8 cellular contexts compared by ENCODE assay signal in the genomic region with DNA sequence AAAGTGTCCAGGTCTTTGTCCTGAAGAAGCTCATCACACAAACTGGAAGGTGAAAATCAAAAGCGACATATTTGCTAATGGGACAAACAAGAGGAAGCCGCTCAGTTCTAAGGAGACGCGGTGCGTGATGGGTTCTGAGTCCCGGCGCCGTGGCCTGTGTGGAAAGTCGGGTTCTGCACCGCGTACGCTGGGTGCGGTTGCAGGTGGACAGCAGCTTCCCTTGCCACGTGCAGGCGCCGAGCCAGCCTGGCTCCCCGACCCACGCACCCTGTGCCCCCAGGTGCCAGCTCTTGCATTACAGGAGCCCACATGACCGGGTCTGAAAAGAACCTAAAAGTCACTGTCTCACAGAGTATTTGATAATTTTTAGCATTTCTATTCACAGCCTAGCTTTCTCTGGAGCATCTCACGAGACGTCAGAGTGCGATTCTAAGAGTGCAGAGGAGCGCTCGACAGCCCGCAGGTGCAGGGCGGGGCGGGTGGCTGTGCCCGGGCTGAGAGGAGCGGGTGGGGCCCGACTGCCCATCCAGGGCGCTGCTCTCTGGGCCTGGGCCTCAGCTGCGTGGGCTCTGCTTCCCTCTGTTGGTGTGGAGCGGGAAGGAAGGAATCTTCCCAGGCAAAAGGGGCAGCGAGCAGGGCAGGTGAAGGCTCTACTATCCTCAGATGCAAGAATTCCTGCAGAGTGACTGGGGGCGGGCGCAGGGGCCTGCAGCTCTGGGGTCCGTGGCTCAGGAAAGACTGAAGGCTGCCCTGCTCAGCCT. TPM values are rescaled to one million over a fixed set of nuclear protein-coding genes. Genes with fewer than 3 reads are reported as not detected.
DNase-seq lines count a peak whose midpoint lies in the region; ATAC-seq, FAIRE-seq and TF ChIP-seq lines count a peak whose summit lies in the region.

No MANE protein-coding gene starts in this region.

- no peaks in the 10 kb centered on the region for H3K36me3 Mint-ChIP-seq in endodermal cell (ENCODE audit: low read depth)
- H3K36me3 Mint-ChIP-seq in activated naive CD8-positive, alpha-beta T cell treated with anti-CD3 and anti-CD28 coated beads for 36 hours = no peaks in the 10 kb centered on the region
- H3K36me3 Mint-ChIP-seq in effector memory CD8-positive, alpha-beta T cell (ENCODE audit: insufficient read depth) = peaks cover under 1% of the 10 kb centered on the region

- no peaks in the 10 kb centered on the region for H3K9me3 ChIP-seq in GM23248 (ENCODE audit: low read depth)
- H3K9me3 ChIP-seq in endodermal cell (ENCODE audit: control insufficient read depth, low read length) = no peaks in the 10 kb centered on the region
- no peaks in the 10 kb centered on the region for H3K9me3 ChIP-seq in pancreas

- no peaks in the 10 kb centered on the region for H3K27me3 Mint-ChIP-seq in endodermal cell (ENCODE audit: insufficient read depth)
- H3K27me3 Mint-ChIP-seq in activated naive CD8-positive, alpha-beta T cell treated with anti-CD3 and anti-CD28 coated beads for 36 hours = peaks cover 21% of the 10 kb centered on the region
- H3K27me3 Mint-ChIP-seq in effector memory CD8-positive, alpha-beta T cell = no peaks in the 10 kb centered on the region

- H3K9me2 ChIP-seq in GM23248 (ENCODE audit: insufficient read depth) = no peaks in the 10 kb centered on the region

- in situ Hi-C loops in GM23248 (cut with MboI) = no loop called here

- no peaks in the 10 kb centered on the region for H4K20me1 ChIP-seq in GM23248 (ENCODE audit: insufficient read depth)

- 49 to 53% methylated on average over 33 to 37 of the region's 37 CpGs for WGBS in GM23248 (ENCODE audit: low coverage in 1 of 2, low lambda C conversion rate in 2 of 2, missing lambda C conversion rate in 2 of 2), 2 experiments
- 74 to 93% methylated on average over 24 to 37 of the region's 37 CpGs for WGBS in endodermal cell (ENCODE audit: insufficient coverage in 1 of 2, insufficient read length in 1 of 2), 2 experiments
- 41 to 49% methylated on average over 37 of the region's 37 CpGs for WGBS in pancreas, 2 donors

- peak; percentile 14 for DNase-seq in GM23248
- DNase-seq in NCI-H2227 (lab: John Stamatoyannopoulos, UW; ENCODE audit: unreplicated experiment) = peak; percentile 90
- peak; percentile 89 for DNase-seq in endodermal cell
- peak in 2 of 6 donors; percentile 21 to 33 for DNase-seq in pancreas
- DNase-seq in activated naive CD8-positive, alpha-beta T cell treated with anti-CD3 and anti-CD28 coated beads for 36 hours = no peak
- no peak for DNase-seq in effector memory CD8-positive, alpha-beta T cell

- H3K9ac ChIP-seq in GM23248 (no peak overlapping the region), endodermal cell (ENCODE audit: extremely low read depth, low read length, poor library complexity, severe bottlenecking) (no peak overlapping the region)

- intact Hi-C loops in pancreas (cut with DNase I) = loop anchor here in 1 of 3 donors (10.0 kb wide), 1 partner anchor 407 kb away; no protein-coding TSS in a partner anchor

- no peak overlapping the region for H3K4me3 ChIP-seq in GM23248
- H3K4me3 ChIP-seq in endodermal cell (ENCODE audit: low read length) = no peak overlapping the region
- H3K4me3 ChIP-seq in pancreas = no peak overlapping the region

- H3K4me1 ChIP-seq in GM23248 (ENCODE audit: insufficient read depth) (no peaks in the 10 kb centered on the region), endodermal cell (ENCODE audit: control insufficient read depth, insufficient read depth, low read length) (no peaks in the 10 kb centered on the region), pancreas (no peaks in the 10 kb centered on the region)

- H3K27me3 ChIP-seq in GM23248 (replicated peaks; ENCODE audit: insufficient read depth) = no peaks in the 10 kb centered on the region
- H3K27me3 ChIP-seq in endodermal cell (ENCODE audit: control insufficient read depth, insufficient read depth, low read length, poor library complexity, severe bottlenecking) = no peaks in the 10 kb centered on the region
- H3K27me3 ChIP-seq in pancreas = no peaks in the 10 kb centered on the region

- peak; percentile 81 to 92 (median 86) for ATAC-seq in pancreas
- no peak for ATAC-seq in HG03457 (IDR thresholded peaks at IDR 0.05; ENCODE audit: unreplicated experiment)
- no peak for ATAC-seq in GM21423 (IDR thresholded peaks at IDR 0.05; ENCODE audit: unreplicated experiment)
- no peak for ATAC-seq in effector memory CD8-positive, alpha-beta T cell (replicated peaks)

- TF ChIP-seq CTCF in endodermal cell (conservative IDR thresholded peaks at IDR 0.05) (peak; percentile 81), pancreas (IDR thresholded peaks at IDR 0.05) (peak in 2 of 4 donors; percentile 32 to 42)

- H3K79me2 ChIP-seq in GM23248 (ENCODE audit: insufficient read depth) = no peaks in the 10 kb centered on the region

- H3K27ac ChIP-seq in GM23248 (no peak overlapping the region), endodermal cell (ENCODE audit: low read depth, low read length) (no peak overlapping the region), pancreas (no peak overlapping the region)

- H3K9me3 Mint-ChIP-seq in endodermal cell = no peaks in the 10 kb centered on the region
- no peaks in the 10 kb centered on the region for H3K9me3 Mint-ChIP-seq in activated naive CD8-positive, alpha-beta T cell treated with anti-CD3 and anti-CD28 coated beads for 36 hours
- peaks cover 9 to 11% of the 10 kb centered on the region in 2 donors for H3K9me3 Mint-ChIP-seq in effector memory CD8-positive, alpha-beta T cell

- H3F3A ChIP-seq in GM23248 (ENCODE audit: insufficient read depth) = no peaks in the 10 kb centered on the region

- no peak overlapping the region for H2AFZ ChIP-seq in GM23248

- H3K4me2 ChIP-seq in GM23248 (ENCODE audit: unreplicated experiment) = no peak overlapping the region

- H3K27ac Mint-ChIP-seq in endodermal cell = no peak overlapping the region
- H3K27ac Mint-ChIP-seq in activated naive CD8-positive, alpha-beta T cell treated with anti-CD3 and anti-CD28 coated beads for 36 hours = no peak overlapping the region
- no peak overlapping the region for H3K27ac Mint-ChIP-seq in effector memory CD8-positive, alpha-beta T cell

- no peak for FAIRE-seq in pancreas (lab: Jason Lieb, UNC)

- no peak overlapping the region for H3K4me3 Mint-ChIP-seq in endodermal cell
- no peak overlapping the region for H3K4me3 Mint-ChIP-seq in activated naive CD8-positive, alpha-beta T cell treated with anti-CD3 and anti-CD28 coated beads for 36 hours
- H3K4me3 Mint-ChIP-seq in effector memory CD8-positive, alpha-beta T cell = no peak overlapping the region

- H3K4me1 Mint-ChIP-seq in endodermal cell = peaks cover 5% of the 10 kb centered on the region
- no peaks in the 10 kb centered on the region for H3K4me1 Mint-ChIP-seq in activated naive CD8-positive, alpha-beta T cell treated with anti-CD3 and anti-CD28 coated beads for 36 hours
- no peaks in the 10 kb centered on the region for H3K4me1 Mint-ChIP-seq in effector memory CD8-positive, alpha-beta T cell (ENCODE audit: low read depth in 2 of 2)

- H3K36me3 ChIP-seq in GM23248 (ENCODE audit: low read depth) (no peaks in the 10 kb centered on the region), endodermal cell (ENCODE audit: control insufficient read depth, insufficient read depth, low read length) (no peaks in the 10 kb centered on the region), pancreas (no peaks in the 10 kb centered on the region)

RNA-seq across cellular contexts. Expression of a gene that starts 39.4 kb away (rescaled TPM):
- total RNA-seq in GM23248 (2014; rRNA removed; shearing (Covaris generic)) = not detected in 2 replicates
- not detected in 2 replicates for polyA plus RNA-seq in GM23248 (2016; fragmentation: Nextera tagmentation; extraction: Ambion mirVana)
- total RNA-seq in endodermal cell = not detected
- polyA plus RNA-seq in endodermal cell (2013, experiment 1 of 2) = 4.6 TPM
- 6.5 TPM for polyA plus RNA-seq in endodermal cell (2013, experiment 2 of 2)
- 1 to 10 TPM in 5 of 6 donors, under 1 TPM in 1; 0.60 to 2.5 (median 1.8) TPM for total RNA-seq in pancreas
- polyA plus RNA-seq in pancreas = 1 to 10 TPM; 2.6 to 5.7 TPM
- total RNA-seq in activated naive CD8-positive, alpha-beta T cell treated with anti-CD3 and anti-CD28 coated beads for 36 hours = under 1 TPM in 1 of 2 experiments, not detected in 1; 0.10 TPM

Comparison
In these comparisons a context has a peak if more than half of its experiments do, and no peak if none do; other contexts are left out.
1. DNase-seq: peak in GM23248 (single experiment), NCI-H2227 (single experiment) and endodermal cell (single experiment); none in activated naive CD8-positive, alpha-beta T cell treated with anti-CD3 and anti-CD28 coated beads for 36 hours (single experiment) and effector memory CD8-positive, alpha-beta T cell (0 of 3).
2. ATAC-seq: peak in pancreas (4 of 4); none in HG03457 (single experiment), GM21423 (single experiment) and effector memory CD8-positive, alpha-beta T cell (single experiment).